Comparison of ENCODE assay signal across 32 cellular contexts in the genomic region with DNA sequence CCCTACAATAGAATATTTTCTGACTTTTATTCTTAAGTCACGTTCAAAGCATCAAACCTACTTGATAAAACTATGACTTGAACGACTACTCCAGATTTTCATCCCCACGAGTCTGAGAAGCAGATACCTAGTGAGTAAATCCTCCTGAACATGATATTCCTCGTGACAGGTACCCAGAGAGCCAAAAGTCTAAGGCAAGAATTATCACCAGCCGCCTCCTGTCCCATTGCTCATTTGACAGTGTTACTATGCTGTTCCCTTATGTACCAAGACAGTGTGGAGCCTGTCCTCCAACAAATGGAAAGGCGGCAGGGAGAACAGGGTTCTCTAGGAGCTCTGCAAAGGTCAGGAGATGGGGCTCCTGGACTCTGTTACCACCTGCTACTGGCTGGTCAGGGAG. TPM values are rescaled to one million over a fixed set of nuclear protein-coding genes. Genes with fewer than 3 reads are reported as not detected.
"Had no signal": no experiment of that assay in that cellular context is flagged by ENCODE, and none has a peak within 500 bp of the region (broad histone marks: within the 10 kb centered on the region; RNA-seq: fewer than 3 reads in every experiment).

No MANE protein-coding gene starts in this region.

- H3K4me3 ChIP-seq: adrenal gland, body of pancreas, esophagus muscularis mucosa, gastroesophageal sphincter, heart right ventricle had no signal

- H3K4me1 ChIP-seq: adrenal gland, body of pancreas, gastroesophageal sphincter had no signal

- H3K27me3 ChIP-seq: adrenal gland, body of pancreas, esophagus muscularis mucosa, foreskin keratinocyte, gastroesophageal sphincter, heart right ventricle had no signal

- H3K4me3 Mint-ChIP-seq: activated CD4-positive, alpha-beta memory T cell treated with anti-CD3 and anti-CD28 coated beads for 36 hours; activated CD4-positive, alpha-beta T cell treated with anti-CD3 and anti-CD28 coated beads for 36 hours; activated CD4-positive, alpha-beta T cell treated with anti-CD3 and anti-CD28 coated beads, Interleukin-2, amount 10 ng/mL, durations not matched to agents 24 days and 14 days; activated CD8-positive, alpha-beta memory T cell treated with anti-CD3 and anti-CD28 coated beads, Interleukin-2, amount 10 ng/mL, durations not matched to agents 7 days and 5 days; activated CD8-positive, alpha-beta T cell treated with anti-CD3 and anti-CD28 coated beads, Interleukin-2, amount 10 ng/mL, durations not matched to agents 7 days and 5 days; activated naive CD4-positive, alpha-beta T cell treated with anti-CD3 and anti-CD28 coated beads for 36 hours; activated naive CD4-positive, alpha-beta T cell treated with anti-CD3 and anti-CD28 coated beads, Interleukin-2, amount 50 U/mL, for 24 hours; activated naive CD8-positive, alpha-beta T cell treated with anti-CD3 and anti-CD28 coated beads for 36 hours; activated naive CD8-positive, alpha-beta T cell treated with anti-CD3 and anti-CD28 coated beads, Interleukin-2, amount 50 U/mL, for 24 hours; activated T-helper 1 cell treated with anti-CD3 and anti-CD28 coated beads, Interleukin-12 subunit alpha, Interleukin-12 subunit beta, Interleukin-2, Interleukin-4 antibody, amounts not matched to agents 30 ng/mL and 10 ng/mL and 1 ng/mL, durations not matched to agents 14 hours and 24 hours and 36 hours; effector memory CD8-positive, alpha-beta T cell had no signal

- H3K27ac ChIP-seq: adrenal gland, body of pancreas, esophagus muscularis mucosa, foreskin keratinocyte, gastroesophageal sphincter, heart right ventricle had no signal

- H3K9me3 ChIP-seq: adrenal gland, body of pancreas, esophagus muscularis mucosa, gastroesophageal sphincter, heart right ventricle had no signal

- H3K36me3 ChIP-seq: adrenal gland, esophagus muscularis mucosa, gastroesophageal sphincter, heart right ventricle had no signal

- H3K27me3 Mint-ChIP-seq: activated CD4-positive, alpha-beta memory T cell treated with anti-CD3 and anti-CD28 coated beads for 36 hours; activated CD8-positive, alpha-beta memory T cell treated with anti-CD3 and anti-CD28 coated beads, Interleukin-2, amount 10 ng/mL, durations not matched to agents 7 days and 5 days; activated naive CD4-positive, alpha-beta T cell treated with anti-CD3 and anti-CD28 coated beads, Interleukin-2, amount 50 U/mL, for 24 hours; activated naive CD8-positive, alpha-beta T cell treated with anti-CD3 and anti-CD28 coated beads for 36 hours; activated naive CD8-positive, alpha-beta T cell treated with anti-CD3 and anti-CD28 coated beads, Interleukin-2, amount 50 U/mL, for 24 hours; effector memory CD8-positive, alpha-beta T cell had no signal

- H3K9me3 Mint-ChIP-seq: activated CD4-positive, alpha-beta memory T cell treated with anti-CD3 and anti-CD28 coated beads for 36 hours; activated CD4-positive, alpha-beta T cell treated with anti-CD3 and anti-CD28 coated beads, Interleukin-2, amount 10 ng/mL, durations not matched to agents 24 days and 14 days; activated naive CD4-positive, alpha-beta T cell treated with anti-CD3 and anti-CD28 coated beads for 36 hours; activated naive CD4-positive, alpha-beta T cell treated with anti-CD3 and anti-CD28 coated beads, Interleukin-2, amount 50 U/mL, for 24 hours; activated naive CD8-positive, alpha-beta T cell treated with anti-CD3 and anti-CD28 coated beads for 36 hours; activated naive CD8-positive, alpha-beta T cell treated with anti-CD3 and anti-CD28 coated beads, Interleukin-2, amount 50 U/mL, for 24 hours; activated T-helper 2 cell treated with anti-CD3 and anti-CD28 coated beads, Interferon-gamma antibody, Interleukin-2, Interleukin-4, amounts not matched to agents 10 μg/mL and 5 μg/mL and 100 μg/mL, durations not matched to agents 14 hours and 24 hours and 36 hours; effector memory CD8-positive, alpha-beta T cell had no signal

- H3K27ac Mint-ChIP-seq: activated CD4-positive, alpha-beta memory T cell treated with anti-CD3 and anti-CD28 coated beads for 36 hours; activated CD4-positive, alpha-beta T cell treated with anti-CD3 and anti-CD28 coated beads for 36 hours; activated CD4-positive, alpha-beta T cell treated with anti-CD3 and anti-CD28 coated beads, Interleukin-2, amount 10 ng/mL, durations not matched to agents 24 days and 14 days; activated CD8-positive, alpha-beta memory T cell treated with anti-CD3 and anti-CD28 coated beads, Interleukin-2, amount 10 ng/mL, durations not matched to agents 7 days and 5 days; activated CD8-positive, alpha-beta T cell treated with anti-CD3 and anti-CD28 coated beads, Interleukin-2, amount 10 ng/mL, durations not matched to agents 7 days and 5 days; activated naive CD4-positive, alpha-beta T cell treated with anti-CD3 and anti-CD28 coated beads for 36 hours; activated naive CD4-positive, alpha-beta T cell treated with anti-CD3 and anti-CD28 coated beads, Interleukin-2, amount 50 U/mL, for 24 hours; activated naive CD8-positive, alpha-beta T cell treated with anti-CD3 and anti-CD28 coated beads for 36 hours; activated naive CD8-positive, alpha-beta T cell treated with anti-CD3 and anti-CD28 coated beads, Interleukin-2, amount 50 U/mL, for 24 hours; activated T-helper 1 cell treated with anti-CD3 and anti-CD28 coated beads, Interleukin-12 subunit alpha, Interleukin-12 subunit beta, Interleukin-2, Interleukin-4 antibody, amounts not matched to agents 30 ng/mL and 10 ng/mL and 1 ng/mL, durations not matched to agents 14 hours and 24 hours and 36 hours; activated T-helper 2 cell treated with anti-CD3 and anti-CD28 coated beads, Interferon-gamma antibody, Interleukin-2, Interleukin-4, amounts not matched to agents 10 μg/mL and 5 μg/mL and 100 μg/mL, durations not matched to agents 14 hours and 24 hours and 36 hours had no signal

- ATAC-seq: activated CD4-positive, alpha-beta T cell treated with anti-CD3 and anti-CD28 coated beads for 36 hours; activated CD8-positive, alpha-beta memory T cell treated with anti-CD3 and anti-CD28 coated beads, Interleukin-2, amount 10 ng/mL, durations not matched to agents 7 days and 5 days; activated CD8-positive, alpha-beta T cell treated with anti-CD3 and anti-CD28 coated beads, Interleukin-2, amount 10 ng/mL, durations not matched to agents 7 days and 5 days; activated naive CD8-positive, alpha-beta T cell treated with anti-CD3 and anti-CD28 coated beads, Interleukin-2, amount 50 U/mL, for 24 hours; body of pancreas; effector memory CD8-positive, alpha-beta T cell; foreskin keratinocyte; gastroesophageal sphincter; heart right ventricle had no signal

- DNase-seq: activated CD4-positive, alpha-beta memory T cell treated with anti-CD3 and anti-CD28 coated beads for 36 hours; activated CD4-positive, alpha-beta T cell treated with anti-CD3 and anti-CD28 coated beads for 36 hours; activated CD4-positive, alpha-beta T cell treated with anti-CD3 and anti-CD28 coated beads, Interleukin-2, amount 10 ng/mL, durations not matched to agents 24 days and 14 days; activated CD4-positive, CD25-positive, alpha-beta regulatory T cell; activated CD4-positive, CD25-positive, alpha-beta regulatory T cell treated with anti-CD3 and anti-CD28 coated beads, Interleukin-2, amount 50 U/mL, for 72 hours; activated CD8-positive, alpha-beta memory T cell treated with anti-CD3 and anti-CD28 coated beads, Interleukin-2, amount 10 ng/mL, durations not matched to agents 7 days and 5 days; activated CD8-positive, alpha-beta memory T cell treated with anti-CD3 and anti-CD28 coated beads, Interleukin-2, amount 50 U/mL, for 4 hours; activated CD8-positive, alpha-beta T cell treated with anti-CD3 and anti-CD28 coated beads, Interleukin-2, amount 10 ng/mL, durations not matched to agents 7 days and 5 days; activated effector memory CD4-positive, alpha-beta T cell treated with anti-CD3 and anti-CD28 coated beads, Interleukin-2, amount 50 U/mL, for 16 hours; activated naive CD4-positive, alpha-beta T cell treated with anti-CD3 and anti-CD28 coated beads for 36 hours; activated naive CD8-positive, alpha-beta T cell treated with anti-CD3 and anti-CD28 coated beads for 36 hours; activated naive CD8-positive, alpha-beta T cell treated with anti-CD3 and anti-CD28 coated beads, Interleukin-2, amount 50 U/mL, for 24 hours; activated T-cell treated with anti-CD3 and anti-CD28 coated beads, Interleukin-2, amount 50 U/mL, for 1 hour; activated T-cell treated with anti-CD3 and anti-CD28 coated beads, Interleukin-2, amount 50 U/mL, for 48 hours; adrenal gland; amygdala; aorta; body of pancreas; caudate nucleus; cortex of kidney; dermis blood vessel endothelial cell; effector CD4-positive, alpha-beta T cell; effector memory CD8-positive, alpha-beta T cell; erythroblast; foreskin keratinocyte; heart right ventricle; T-helper 2 cell had no signal

RNA-seq across cellular contexts. Expression of gene ALPK2, which starts 8.3 kb away (rescaled TPM):
- total RNA-seq: activated CD8-positive, alpha-beta T cell treated with anti-CD3 and anti-CD28 coated beads, Interleukin-2, amount 10 ng/mL, durations not matched to agents 7 days and 5 days had no signal
